Comparison of ENCODE assay signal across 8 cellular contexts in the genomic region with DNA sequence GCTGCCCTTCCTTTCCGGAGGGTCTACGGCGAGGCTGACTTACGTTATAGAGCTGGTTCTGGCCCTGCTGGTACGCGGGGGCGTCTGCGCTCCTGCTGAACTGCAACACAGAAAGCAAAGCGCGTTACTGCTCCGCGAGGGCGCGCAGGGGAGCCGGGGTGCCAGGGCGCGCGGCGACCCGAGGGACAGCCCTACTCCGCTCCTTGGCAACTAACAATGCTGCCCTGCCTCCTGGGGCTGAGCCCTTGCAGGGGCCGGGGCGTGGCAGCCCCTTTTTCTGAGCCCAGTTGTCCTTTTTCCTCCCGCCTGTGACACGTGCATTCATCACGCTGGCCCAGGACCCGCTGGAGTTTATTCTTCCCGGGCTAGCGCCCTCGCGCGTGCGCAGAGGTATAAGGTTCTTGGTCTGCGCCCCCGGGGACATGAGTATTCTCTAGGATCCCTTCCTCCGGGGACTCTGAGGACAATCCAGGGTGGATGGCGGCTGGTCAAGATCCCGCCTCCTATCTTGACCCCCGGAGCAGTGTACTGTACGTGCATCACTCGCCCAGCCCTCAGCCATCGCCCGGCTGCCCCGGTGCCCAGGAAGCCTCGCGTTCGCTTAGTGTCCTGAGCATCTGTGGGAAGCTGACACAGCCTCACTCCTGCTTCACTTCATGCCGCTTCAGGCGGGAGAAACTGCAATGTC.
A peak's percentile ranks its signal among the peaks of the same experiment; 100 is the strongest.
DNase-seq lines count a peak whose midpoint lies in the region; ATAC-seq and TF ChIP-seq lines count a peak whose summit lies in the region.

No MANE protein-coding gene starts in this region.

- peaks cover 85% of the 10 kb centered on the region for H3K4me1 Mint-ChIP-seq in activated CD4-positive, alpha-beta T cell treated with anti-CD3 and anti-CD28 coated beads for 36 hours
- H3K4me1 Mint-ChIP-seq in activated T-cell treated with anti-CD3 and anti-CD28 coated beads, Interleukin-2, amount 50 U/mL, for 4 hours (ENCODE audit: low read depth), result peaks cover 79% of the 10 kb centered on the region

- no peaks in the 10 kb centered on the region for H3K27me3 Mint-ChIP-seq in activated CD4-positive, alpha-beta T cell treated with anti-CD3 and anti-CD28 coated beads for 36 hours
- no peaks in the 10 kb centered on the region for H3K27me3 Mint-ChIP-seq in activated T-cell treated with anti-CD3 and anti-CD28 coated beads, Interleukin-2, amount 50 U/mL, for 4 hours (ENCODE audit: low read depth)

- intact Hi-C loops in activated CD4-positive, alpha-beta T cell treated with anti-CD3 and anti-CD28 coated beads for 36 hours (cut with DNase I, micrococcal nuclease), result loop anchor here in 1 of 2 experiments (10.0 kb wide), 1 partner anchor 375 kb away; no protein-coding TSS in a partner anchor

- H3K4me1 ChIP-seq in neutrophil (ENCODE audit: control insufficient read depth in 1 of 2, insufficient read depth in 1 of 2, low read depth in 1 of 2, low read length in 1 of 2), result peaks cover 11 to 15% of the 10 kb centered on the region in 2 experiments

- peak overlapping the region; percentile 35 for H3K4me3 Mint-ChIP-seq in activated CD4-positive, alpha-beta T cell treated with anti-CD3 and anti-CD28 coated beads for 36 hours
- peak overlapping the region; percentile 24 for H3K4me3 Mint-ChIP-seq in activated T-cell treated with anti-CD3 and anti-CD28 coated beads, Interleukin-2, amount 50 U/mL, for 4 hours

- H3K27ac Mint-ChIP-seq in activated CD4-positive, alpha-beta T cell treated with anti-CD3 and anti-CD28 coated beads for 36 hours, result peak overlapping the region; percentile 14

- H3K36me3 Mint-ChIP-seq in activated CD4-positive, alpha-beta T cell treated with anti-CD3 and anti-CD28 coated beads for 36 hours (ENCODE audit: low read depth), result peaks cover 66% of the 10 kb centered on the region
- peaks cover 29% of the 10 kb centered on the region for H3K36me3 Mint-ChIP-seq in activated T-cell treated with anti-CD3 and anti-CD28 coated beads, Interleukin-2, amount 50 U/mL, for 4 hours (ENCODE audit: insufficient read depth)

- DNase-seq in activated CD4-positive, alpha-beta T cell treated with anti-CD3 and anti-CD28 coated beads for 36 hours, result peak; percentile 67
- DNase-seq in activated CD4-positive, alpha-beta T cell treated with anti-CD3 and anti-CD28 coated beads for 1 hour, result no peak
- DNase-seq in LHCN-M2 (ENCODE audit: low read depth), result peak; percentile 46
- peak; percentile 38 for DNase-seq in activated T-cell treated with anti-CD3 and anti-CD28 coated beads, Interleukin-2, amount 50 U/mL, for 4 hours
- peak; percentile 49 for DNase-seq in glomerular visceral epithelial cell (ENCODE audit: extremely low spot score)
- DNase-seq in effector CD8-positive, alpha-beta T cell (lab: John Stamatoyannopoulos, UW), result no peak
- DNase-seq in GF-D8 (lab: John Stamatoyannopoulos, UW), result no peak

- peak overlapping the region; percentile 14 to 26 for H3K4me3 ChIP-seq in neutrophil (ENCODE audit: low read depth in 1 of 2, low read length in 1 of 2)

- ATAC-seq in activated CD4-positive, alpha-beta T cell treated with anti-CD3 and anti-CD28 coated beads for 36 hours, result peak; percentile 28
- ATAC-seq in activated T-cell treated with anti-CD3 and anti-CD28 coated beads, Interleukin-2, amount 50 U/mL, for 4 hours, result peak; percentile 39 to 55

- H3K27me3 ChIP-seq in neutrophil, result peaks cover 27% of the 10 kb centered on the region

- no peaks in the 10 kb centered on the region for H3K9me3 ChIP-seq in neutrophil

- POLR2A ChIA-PET in activated CD4-positive, alpha-beta T cell treated with anti-CD3 and anti-CD28 coated beads for 36 hours (lab: Charles Lee), result interaction anchor here (0.9 kb wide), 1 partner anchor 15 kb away, joined by 4 read pairs; no protein-coding TSS in a partner anchor

- no peak overlapping the region for H3K27ac ChIP-seq in neutrophil

- H3K9me3 Mint-ChIP-seq in activated CD4-positive, alpha-beta T cell treated with anti-CD3 and anti-CD28 coated beads for 36 hours (ENCODE audit: low read depth), result no peaks in the 10 kb centered on the region
- H3K9me3 Mint-ChIP-seq in activated T-cell treated with anti-CD3 and anti-CD28 coated beads, Interleukin-2, amount 50 U/mL, for 4 hours, result no peaks in the 10 kb centered on the region

- TF ChIP-seq CTCF in neutrophil (IDR thresholded peaks at IDR 0.05), result no peak

- H3K36me3 ChIP-seq in neutrophil, result no peaks in the 10 kb centered on the region

- CTCF ChIA-PET in activated CD4-positive, alpha-beta T cell treated with anti-CD3 and anti-CD28 coated beads for 36 hours (lab: Charles Lee), result interaction anchor here (0.6 to 3.5 kb wide), 8 partner anchors 80 to 529 kb away, joined by 3 to 17 read pairs (median 4); partner anchors contain the start of gene CD247

Comparison
In these comparisons a context has a peak if more than half of its experiments do, and no peak if none do; other contexts are left out.
1. DNase-seq: peak in activated CD4-positive, alpha-beta T cell treated with anti-CD3 and anti-CD28 coated beads for 36 hours (single experiment), LHCN-M2 (single experiment), activated T-cell treated with anti-CD3 and anti-CD28 coated beads, Interleukin-2, amount 50 U/mL, for 4 hours (single experiment) and glomerular visceral epithelial cell (single experiment); none in activated CD4-positive, alpha-beta T cell treated with anti-CD3 and anti-CD28 coated beads for 1 hour (single experiment), effector CD8-positive, alpha-beta T cell (single experiment) and GF-D8 (single experiment).